In the genomic region with DNA sequence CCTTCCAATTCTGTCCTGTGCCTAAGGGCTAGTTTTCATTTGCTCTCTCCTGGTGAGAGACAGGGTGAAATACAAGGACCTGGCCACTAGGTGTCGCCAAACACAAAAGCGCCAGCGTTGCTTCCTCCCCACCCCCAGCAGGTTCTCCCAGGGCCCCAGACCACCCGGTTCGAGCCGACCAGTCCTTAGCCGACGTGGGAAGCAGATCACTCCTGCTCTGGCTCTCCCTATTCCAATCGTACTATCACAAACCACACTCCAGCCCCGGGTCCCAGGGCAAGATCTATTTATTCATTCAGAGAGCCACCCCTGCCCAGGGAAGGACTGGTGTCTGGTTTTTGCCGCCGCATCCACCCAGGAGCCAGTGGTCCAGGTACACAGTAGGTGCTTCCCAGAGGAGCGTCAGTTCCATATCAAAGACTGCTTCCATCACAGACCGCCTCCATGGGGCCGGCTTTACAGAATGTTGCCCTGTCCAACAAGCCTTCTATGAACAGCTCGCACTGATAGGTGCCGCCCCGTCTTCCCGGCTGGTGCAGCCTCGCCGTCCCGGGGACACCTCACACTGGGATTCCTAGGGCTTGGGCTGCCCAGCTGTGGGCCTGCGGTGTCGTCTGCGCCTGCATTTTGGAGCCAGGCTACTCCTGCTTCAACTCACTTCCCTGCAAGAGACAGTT, we compare ENCODE assay signal across 8 cellular contexts. TPM values are rescaled to one million over a fixed set of nuclear protein-coding genes. Genes with fewer than 3 reads are reported as not detected.
DNase-seq lines count a peak whose midpoint lies in the region; ATAC-seq and TF ChIP-seq lines count a peak whose summit lies in the region.

No MANE protein-coding gene starts in this region.

- POLR2A ChIA-PET in activated CD4-positive, alpha-beta memory T cell treated with anti-CD3 and anti-CD28 coated beads for 36 hours (lab: Charles Lee), result no interaction called here

- peaks cover 4% of the 10 kb centered on the region for H3K4me1 Mint-ChIP-seq in activated CD4-positive, alpha-beta memory T cell treated with anti-CD3 and anti-CD28 coated beads for 36 hours (ENCODE audit: low read depth)

- H3K27ac Mint-ChIP-seq in activated CD4-positive, alpha-beta memory T cell treated with anti-CD3 and anti-CD28 coated beads for 36 hours, result no peak overlapping the region

- no peak overlapping the region for H3K27ac ChIP-seq in lower lobe of right lung

- peaks cover 19% of the 10 kb centered on the region for H3K36me3 ChIP-seq in lower lobe of right lung

- intact Hi-C loops in activated CD4-positive, alpha-beta memory T cell treated with anti-CD3 and anti-CD28 coated beads for 36 hours (cut with micrococcal nuclease), result loop anchor here (1.0 to 2.0 kb wide), 5 partner anchors 28 to 554 kb away; a partner anchor contains a TSS
- intact Hi-C loops in lower lobe of right lung (cut with DNase I), result no loop called here

- H3K4me3 ChIP-seq in lower lobe of right lung, result no peak overlapping the region

- H3K4me1 ChIP-seq in lower lobe of right lung, result peaks cover 12% of the 10 kb centered on the region

- CTCF ChIA-PET in activated CD4-positive, alpha-beta memory T cell treated with anti-CD3 and anti-CD28 coated beads for 36 hours (lab: Charles Lee), result interaction anchor here (0.7 to 11.0 kb wide), 19 partner anchors 11 to 303 kb away, joined by 3 to 238 read pairs (median 4); a partner anchor contains a TSS

- H3K36me3 Mint-ChIP-seq in activated CD4-positive, alpha-beta memory T cell treated with anti-CD3 and anti-CD28 coated beads for 36 hours, result no peaks in the 10 kb centered on the region

- TF ChIP-seq CTCF in lower lobe of right lung (IDR thresholded peaks at IDR 0.05), result peak; percentile 94

- H3K9me3 ChIP-seq in lower lobe of right lung, result no peaks in the 10 kb centered on the region

- no peaks in the 10 kb centered on the region for H3K9me3 Mint-ChIP-seq in activated CD4-positive, alpha-beta memory T cell treated with anti-CD3 and anti-CD28 coated beads for 36 hours

- H3K27me3 ChIP-seq in lower lobe of right lung (ENCODE audit: low read depth), result no peaks in the 10 kb centered on the region

- DNase-seq in COR-L47 (lab: John Stamatoyannopoulos, UW), result peak; percentile 72
- peak; percentile 17 for DNase-seq in NCI-H526 treated with DMSO at 0.1 percent for 48 hours (lab: John Stamatoyannopoulos, UW)
- peak; percentile 83 for DNase-seq in activated CD4-positive, alpha-beta memory T cell treated with anti-CD3 and anti-CD28 coated beads for 36 hours
- peak; percentile 65 for DNase-seq in effector CD4-positive, alpha-beta T cell
- DNase-seq in lower lobe of right lung, result peak; percentile 73
- DNase-seq in stimulated activated CD8-positive, alpha-beta memory T cell treated with anti-CD3 and anti-CD28 coated beads, Interleukin-12 subunit alpha, Interleukin-12 subunit beta, amount 100 ng/mL, for 1 hour (ENCODE audit: low read depth), result peak; percentile 59

- no peaks in the 10 kb centered on the region for H3K27me3 Mint-ChIP-seq in activated CD4-positive, alpha-beta memory T cell treated with anti-CD3 and anti-CD28 coated beads for 36 hours

- ATAC-seq in HG02759 (IDR thresholded peaks at IDR 0.05; ENCODE audit: unreplicated experiment), result peak; percentile 56
- peak; percentile 86 to 88 for ATAC-seq in lower lobe of right lung
- ATAC-seq in GM21360 (IDR thresholded peaks at IDR 0.05; ENCODE audit: unreplicated experiment), result no peak

- no peak overlapping the region for H3K4me3 Mint-ChIP-seq in activated CD4-positive, alpha-beta memory T cell treated with anti-CD3 and anti-CD28 coated beads for 36 hours

RNA-seq across cellular contexts. Expression of a gene that starts 35.0 kb away (rescaled TPM):
- total RNA-seq in activated CD4-positive, alpha-beta memory T cell treated with anti-CD3 and anti-CD28 coated beads for 36 hours, result 10 to 100 TPM; 11.0 to 13.2 TPM
- 35.0 TPM for total RNA-seq in lower lobe of right lung

RNA-seq across cellular contexts. Expression of a gene that starts 51.3 kb away (rescaled TPM):
- 10 to 100 TPM; 33.6 to 34.1 TPM for total RNA-seq in activated CD4-positive, alpha-beta memory T cell treated with anti-CD3 and anti-CD28 coated beads for 36 hours
- total RNA-seq in lower lobe of right lung, result 72.3 TPM

Comparison
In these comparisons a context has a peak if more than half of its experiments do, and no peak if none do; other contexts are left out.
1. DNase-seq: peak in every context shown above with its lines; median percentile 83 in activated CD4-positive, alpha-beta memory T cell treated with anti-CD3 and anti-CD28 coated beads for 36 hours; 73 in lower lobe of right lung; 72 in COR-L47; 65 in effector CD4-positive, alpha-beta T cell; 59 in stimulated activated CD8-positive, alpha-beta memory T cell treated with anti-CD3 and anti-CD28 coated beads, Interleukin-12 subunit alpha, Interleukin-12 subunit beta, amount 100 ng/mL, for 1 hour; 17 in NCI-H526 treated with DMSO at 0.1 percent for 48 hours.